ENCODE assay signal across 16 cellular contexts in the genomic region with DNA sequence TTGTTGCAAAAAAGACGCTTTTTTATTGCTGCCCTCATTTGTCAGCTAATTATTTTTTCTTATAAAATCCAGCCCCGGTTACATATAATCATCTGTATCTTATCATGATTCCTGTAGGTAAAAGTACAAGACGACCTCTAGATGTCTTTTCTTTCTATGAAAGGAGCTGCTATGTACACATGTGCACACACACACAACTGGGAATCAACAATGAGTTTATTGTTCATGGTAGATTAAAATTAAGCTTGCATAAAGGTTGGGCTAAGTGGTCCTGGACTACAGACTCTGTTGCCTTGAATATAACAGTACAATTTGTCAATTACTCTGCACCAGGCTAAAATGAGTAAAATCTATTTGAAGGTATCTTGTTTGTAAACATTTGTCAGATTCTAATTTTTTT. TPM values are rescaled to one million over a fixed set of nuclear protein-coding genes. Genes with fewer than 3 reads are reported as not detected.
A peak's percentile ranks its signal among the peaks of the same experiment; 100 is the strongest.
DNase-seq lines count a peak whose midpoint lies in the region; TF ChIP-seq lines count a peak whose summit lies in the region.
"Had no signal": no experiment of that assay in that cellular context is flagged by ENCODE, and none has a peak within 500 bp of the region (broad histone marks: within the 10 kb centered on the region; RNA-seq: fewer than 3 reads in every experiment).

No MANE protein-coding gene starts in this region.

- H3K27ac ChIP-seq in A673 (ENCODE audit: low read depth, low read length, poor library complexity, severe bottlenecking) (no peak overlapping the region), OCI-LY7 (ENCODE audit: low read depth, low read length, poor library complexity, severe bottlenecking) (no peak overlapping the region), caudate nucleus (ENCODE audit: low read depth, low read length) (peak overlapping the region; percentile 18), hepatocyte (no peak overlapping the region), smooth muscle cell (ENCODE audit: low read depth) (no peak overlapping the region)
- H3K27ac ChIP-seq: BLaER1 treated with 17β-estradiol and CSF1 and Interleukin-3, amounts not matched to agents 10 nM and 100 nM; Peyer's patch had no signal

- BruUV-seq in A673 (replicated peaks; lab: Mats Ljungman, UMichigan) (TSS peak; percentile 67), OCI-LY7 (replicated peaks; lab: Mats Ljungman, UMichigan) (TSS peak; percentile 78)

- H3K9ac ChIP-seq in smooth muscle cell (ENCODE audit: low read depth), result no peak overlapping the region
- H3K9ac ChIP-seq: BLaER1 treated with 17β-estradiol and CSF1 and Interleukin-3, amounts not matched to agents 10 nM and 100 nM had no signal

- H3K79me2 ChIP-seq in OCI-LY7 (ENCODE audit: insufficient read depth, low read depth, low read length) (no peaks in the 10 kb centered on the region), hepatocyte (no peaks in the 10 kb centered on the region), smooth muscle cell (ENCODE audit: low read depth) (no peaks in the 10 kb centered on the region)

- H4K20me1 ChIP-seq in OCI-LY7 (ENCODE audit: insufficient read depth, low read length), result no peaks in the 10 kb centered on the region
- no peaks in the 10 kb centered on the region for H4K20me1 ChIP-seq in hepatocyte (ENCODE audit: insufficient read depth, poor library complexity, severe bottlenecking)
- H4K20me1 ChIP-seq in smooth muscle cell (ENCODE audit: low read depth), result peaks cover 2% of the 10 kb centered on the region

- H3K9me3 ChIP-seq in A673 (ENCODE audit: low read depth, low read length, poor library complexity, severe bottlenecking) (no peaks in the 10 kb centered on the region), OCI-LY7 (ENCODE audit: low read length) (no peaks in the 10 kb centered on the region), hepatocyte (ENCODE audit: low read depth) (no peaks in the 10 kb centered on the region), smooth muscle cell (replicated peaks; ENCODE audit: low read depth) (no peaks in the 10 kb centered on the region)
- H3K9me3 ChIP-seq: BLaER1 treated with 17β-estradiol and CSF1 and Interleukin-3, amounts not matched to agents 10 nM and 100 nM; Peyer's patch had no signal

- H3F3A ChIP-seq in smooth muscle cell (ENCODE audit: low read depth), result peaks cover 3% of the 10 kb centered on the region

- H3K4me1 ChIP-seq in A673 (ENCODE audit: insufficient read depth, low read length, poor library complexity, severe bottlenecking), result no peaks in the 10 kb centered on the region
- H3K4me1 ChIP-seq in OCI-LY7 (ENCODE audit: insufficient read depth, low read length, poor library complexity, severe bottlenecking), result no peaks in the 10 kb centered on the region
- no peaks in the 10 kb centered on the region for H3K4me1 ChIP-seq in hepatocyte (ENCODE audit: insufficient read depth)
- no peaks in the 10 kb centered on the region for H3K4me1 ChIP-seq in smooth muscle cell (ENCODE audit: low read depth)
- H3K4me1 ChIP-seq: Peyer's patch had no signal

- intact Hi-C loops in A673 (cut with micrococcal nuclease; ENCODE audit: unreplicated experiment), result no loop called here
- intact Hi-C loops in OCI-LY7 (cut with micrococcal nuclease; ENCODE audit: unreplicated experiment), result no loop called here

- H2AFZ ChIP-seq in OCI-LY7 (ENCODE audit: low read length) (no peak overlapping the region), hepatocyte (no peak overlapping the region), smooth muscle cell (ENCODE audit: low read depth) (no peak overlapping the region)

- DNase-seq in A673 (ENCODE audit: low spot score), result no peak
- no peak for DNase-seq in OCI-LY7 (ENCODE audit: low spot score)
- no peak for DNase-seq in caudate nucleus (lab: John Stamatoyannopoulos, UW)
- peak; percentile 19 for DNase-seq in retina
- no peak for DNase-seq in NCI-H2196 (lab: John Stamatoyannopoulos, UW; ENCODE audit: unreplicated experiment)
- DNase-seq in hepatocyte (ENCODE audit: low spot score), result no peak
- no peak for DNase-seq in smooth muscle cell (lab: John Stamatoyannopoulos, UW; ENCODE audit: unreplicated experiment)
- DNase-seq: CD8-positive, alpha-beta T cell; HFFc6; KBM-7; MV-4-11; NCI-H1694 treated with DMSO at 0.1 percent for 48 hours; NCI-H2227 treated with DMSO at 0.1 percent for 48 hours; NCI-H524 treated with DMSO at 0.1 percent for 48 hours; Peyer's patch had no signal

- H3K27me3 ChIP-seq in A673 (replicated peaks; ENCODE audit: insufficient read depth, low read depth, low read length, poor library complexity) (no peaks in the 10 kb centered on the region), hepatocyte (no peaks in the 10 kb centered on the region), smooth muscle cell (ENCODE audit: low read depth) (no peaks in the 10 kb centered on the region)
- H3K27me3 ChIP-seq: BLaER1 treated with 17β-estradiol and CSF1 and Interleukin-3, amounts not matched to agents 10 nM and 100 nM; Peyer's patch had no signal

- CTCF ChIA-PET in A673 (lab: Charles Lee) (no interaction called here), OCI-LY7 (lab: Charles Lee; ENCODE audit: unreplicated experiment) (no interaction called here)

- peaks cover 6% of the 10 kb centered on the region for H3K36me3 ChIP-seq in A673 (ENCODE audit: insufficient read depth, low read length, poor library complexity, severe bottlenecking)
- H3K36me3 ChIP-seq in OCI-LY7 (ENCODE audit: insufficient read depth, low read length), result peaks cover 31% of the 10 kb centered on the region
- no peaks in the 10 kb centered on the region for H3K36me3 ChIP-seq in hepatocyte (replicated peaks; ENCODE audit: insufficient read depth, low read depth)
- no peaks in the 10 kb centered on the region for H3K36me3 ChIP-seq in smooth muscle cell (ENCODE audit: low read depth)

- H3K4me3 ChIP-seq in A673 (ENCODE audit: low read depth, low read length, poor library complexity, severe bottlenecking), result no peak overlapping the region
- no peak overlapping the region for H3K4me3 ChIP-seq in OCI-LY7 (ENCODE audit: low read depth, low read length, poor library complexity, severe bottlenecking)
- no peak overlapping the region for H3K4me3 ChIP-seq in hepatocyte
- H3K4me3 ChIP-seq in smooth muscle cell, result no peak overlapping the region
- H3K4me3 ChIP-seq: BLaER1 treated with 17β-estradiol and CSF1 and Interleukin-3, amounts not matched to agents 10 nM and 100 nM; Peyer's patch had no signal

- TF ChIP-seq CTCF in A673 (conservative IDR thresholded peaks at IDR 0.05; ENCODE audit: low read depth, low read length), result no peak
- no peak for TF ChIP-seq CTCF in OCI-LY7 (conservative IDR thresholded peaks at IDR 0.05; ENCODE audit: low read length)
- no peak for TF ChIP-seq CTCF in hepatocyte (IDR thresholded peaks at IDR 0.05; ENCODE audit: poor library complexity)
- no peak for TF ChIP-seq CTCF in smooth muscle cell (IDR thresholded peaks at IDR 0.05; ENCODE audit: borderline replicate concordance, insufficient read depth, poor library complexity, severe bottlenecking)

- POLR2A ChIA-PET in A673 (lab: Charles Lee; ENCODE audit: low non-redundant PET), result no interaction called here
- POLR2A ChIA-PET in OCI-LY7 (lab: Charles Lee), result no interaction called here

- 55% methylated on average over 3 of the region's 3 CpGs for WGBS in hepatocyte (ENCODE audit: low lambda C conversion rate, missing lambda C conversion rate)
- 86% methylated on average over 3 of the region's 3 CpGs for WGBS in smooth muscle cell (ENCODE audit: low lambda C conversion rate)

- no peak overlapping the region for H3K4me2 ChIP-seq in OCI-LY7 (ENCODE audit: low read length)
- no peak overlapping the region for H3K4me2 ChIP-seq in hepatocyte
- no peak overlapping the region for H3K4me2 ChIP-seq in smooth muscle cell
- H3K4me2 ChIP-seq: BLaER1 treated with 17β-estradiol and CSF1 and Interleukin-3, amounts not matched to agents 10 nM and 100 nM had no signal

- H3K9me2 ChIP-seq in OCI-LY7 (ENCODE audit: insufficient read depth, low read length) (no peaks in the 10 kb centered on the region), hepatocyte (replicated peaks; ENCODE audit: insufficient read depth) (no peaks in the 10 kb centered on the region)

RNA-seq across cellular contexts. Expression of a gene that starts 13.6 kb away (rescaled TPM):
- total RNA-seq in A673 (2021), result 12.5 and 17.4 TPM in 2 replicates
- total RNA-seq in OCI-LY7 (2014; rRNA removed; shearing (Covaris generic)), result 17.8 and 19.4 TPM in 2 replicates
- total RNA-seq in OCI-LY7 (2022), result 24.0 and 27.7 TPM in 2 replicates
- 14.9 and 16.1 TPM in 2 replicates for total RNA-seq in hepatocyte
- 12.1 and 18.9 TPM in 2 replicates for polyA plus RNA-seq in hepatocyte
- 4.9 and 8.9 TPM in 2 replicates for total RNA-seq in smooth muscle cell
- 8.0 and 10.5 TPM in 2 replicates for polyA plus RNA-seq in smooth muscle cell

RNA-seq across cellular contexts. Expression of a gene that starts 52.8 kb away (rescaled TPM):
- total RNA-seq in A673 (2021), result 481 and 486 TPM in 2 replicates
- total RNA-seq in OCI-LY7 (2014; rRNA removed; shearing (Covaris generic)), result 253 and 397 TPM in 2 replicates
- total RNA-seq in OCI-LY7 (2022), result 394 and 416 TPM in 2 replicates
- 62.6 and 72.1 TPM in 2 replicates for total RNA-seq in hepatocyte
- polyA plus RNA-seq in hepatocyte, result 99.5 and 109 TPM in 2 replicates
- total RNA-seq in smooth muscle cell, result 84.6 and 88.3 TPM in 2 replicates
- 108 and 135 TPM in 2 replicates for polyA plus RNA-seq in smooth muscle cell
